8 cellular contexts compared by ENCODE assay signal in the genomic region with DNA sequence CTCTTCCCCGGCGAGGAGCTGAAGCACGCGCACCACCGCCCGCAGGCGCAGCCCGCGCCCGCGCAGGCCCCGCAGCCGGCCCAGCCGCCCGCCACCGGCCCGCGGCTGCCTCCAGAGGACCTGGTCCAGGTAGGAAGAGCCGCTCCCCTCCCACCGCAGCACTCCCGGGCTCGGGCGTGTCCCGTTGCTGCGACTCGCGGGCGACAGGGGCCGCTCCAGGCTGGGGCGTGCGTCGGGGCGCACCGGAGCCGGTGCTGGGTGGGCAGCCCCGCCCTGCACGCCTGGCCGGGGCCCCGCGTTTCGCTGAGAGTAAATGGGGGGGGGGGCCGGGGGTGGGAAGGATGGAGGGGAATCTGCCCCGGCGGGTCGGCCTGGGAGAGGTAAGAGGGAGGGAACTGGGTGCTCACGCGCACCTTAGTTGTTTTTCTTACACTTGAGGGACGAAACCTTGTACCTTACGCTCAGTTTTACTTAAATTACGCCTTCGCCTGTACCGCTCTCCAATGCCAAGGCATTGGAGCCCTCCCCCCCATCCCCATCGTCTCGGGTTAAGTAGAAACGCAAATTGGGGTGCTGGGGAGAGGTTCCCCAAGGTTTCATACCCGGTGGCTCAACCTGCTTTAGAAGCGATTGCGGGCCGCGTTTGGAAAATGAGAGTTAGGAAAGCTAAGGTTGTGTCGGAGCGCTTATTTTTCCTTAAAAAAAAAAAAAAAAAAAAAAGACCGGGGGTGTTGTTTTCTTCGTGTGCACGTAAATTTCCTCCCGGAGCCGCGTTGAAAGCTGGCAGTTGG. TPM values are rescaled to one million over a fixed set of nuclear protein-coding genes. Genes with fewer than 3 reads are reported as not detected.
A peak's percentile ranks its signal among the peaks of the same experiment; 100 is the strongest.
DNase-seq lines count a peak whose midpoint lies in the region; ATAC-seq, FAIRE-seq and TF ChIP-seq lines count a peak whose summit lies in the region.

No MANE protein-coding gene starts in this region.

- peak overlapping the region; percentile 73 for H3K4me2 ChIP-seq in DND-41 (ENCODE audit: insufficient read depth, low read length)

- H3K27ac Mint-ChIP-seq in T-cell, result no peak overlapping the region

- H2AFZ ChIP-seq in DND-41 (ENCODE audit: low read depth, low read length), result peak overlapping the region; percentile 96

- ATAC-seq in DND-41 (ENCODE audit: insufficient read depth, low read depth) (peak; percentile 27), GM19468 (IDR thresholded peaks at IDR 0.05; ENCODE audit: extremely low read depth, unreplicated experiment) (peak; percentile 13), HG03521 (IDR thresholded peaks at IDR 0.05; ENCODE audit: unreplicated experiment) (peak; percentile 28), T-cell (replicated peaks in 1 of 4) (peak; percentile 39 to 49 (median 44))

- H3K9me3 Mint-ChIP-seq in T-cell, result no peaks in the 10 kb centered on the region

- peaks cover 5% of the 10 kb centered on the region for H3K27me3 ChIP-seq in DND-41 (ENCODE audit: insufficient read depth, low read length, poor library complexity)

- H3K9me3 ChIP-seq in DND-41 (ENCODE audit: insufficient read depth, low read length, severe bottlenecking) (no peaks in the 10 kb centered on the region), kidney (ENCODE audit: control insufficient read depth in 1 of 2, low read length in 2 of 2) (no peaks in the 10 kb centered on the region)

- H3K27me3 Mint-ChIP-seq in T-cell, result peaks cover 16 to 37% of the 10 kb centered on the region in 2 donors

- no peaks in the 10 kb centered on the region for H3K36me3 ChIP-seq in DND-41 (ENCODE audit: insufficient read depth, low read length)
- peaks cover 0 to 4% of the 10 kb centered on the region in 2 donors for H3K36me3 ChIP-seq in kidney (ENCODE audit: control insufficient read depth in 1 of 2, insufficient read depth in 2 of 2, low read length in 2 of 2)

- H3K4me3 Mint-ChIP-seq in T-cell, result peak overlapping the region; percentile 72 to 82 (median 75)

- no peak overlapping the region; the same call in 1 of the 2 replicates for H3K27ac ChIP-seq in DND-41 (ENCODE audit: low read length)
- peak overlapping the region; percentile 9 to 81 for H3K27ac ChIP-seq in kidney (ENCODE audit: low read depth in 2 of 2, low read length in 2 of 2)

- H3K9ac ChIP-seq in DND-41 (ENCODE audit: low read depth, low read length) (peak overlapping the region; percentile 79), kidney (ENCODE audit: low read length in 2 of 2) (peak overlapping the region in 1 of 2 donors; percentile 57)

- CTCF ChIA-PET in T-cell (lab: Charles Lee), result interaction anchor here (0.6 to 0.7 kb wide), 5 partner anchors 12 to 1228 kb away, joined by 3 to 8 read pairs (median 4); no protein-coding TSS in a partner anchor

- H3K4me1 ChIP-seq in DND-41 (ENCODE audit: insufficient read depth, low read length), result peaks cover 32% of the 10 kb centered on the region
- peaks cover 0 to 7% of the 10 kb centered on the region in 2 donors for H3K4me1 ChIP-seq in kidney (ENCODE audit: control insufficient read depth in 1 of 2, insufficient read depth in 1 of 2, low read depth in 1 of 2, low read length in 2 of 2)

- H4K20me1 ChIP-seq in DND-41 (ENCODE audit: insufficient read depth, low read length), result no peaks in the 10 kb centered on the region

- POLR2A ChIA-PET in T-cell (lab: Charles Lee), result interaction anchor here in 1 of 2 donors (0.7 kb wide), 1 partner anchor 688 kb away, joined by 9 read pairs; no protein-coding TSS in a partner anchor

- in situ Hi-C loops in T47D (cut with HindIII; ENCODE audit: low pct_unique_long_range_greater_than_20kb, low sequenced_read_pairs), result no loop called here

- no peaks in the 10 kb centered on the region for H3K79me2 ChIP-seq in DND-41 (ENCODE audit: insufficient read depth, low read length)

- H3K36me3 Mint-ChIP-seq in T-cell, result peaks cover 4% of the 10 kb centered on the region

- peak; percentile 44 for TF ChIP-seq CTCF in DND-41 (IDR thresholded peaks at IDR 0.05; ENCODE audit: borderline replicate concordance, extremely low read depth, low read length, poor library complexity, severe bottlenecking)
- TF ChIP-seq CTCF in kidney (IDR thresholded peaks at IDR 0.05; ENCODE audit: borderline replicate concordance, extremely low read depth, insufficient read depth), result peak; percentile 45

- DNase-seq in DND-41 (peak; percentile 54), T-cell (peak in 31 of 34 experiments; percentile 5 to 53 (median 25)), T47D (ENCODE audit: low read depth in 1 of 2, low spot score in 1 of 2) (peak; percentile 57 to 77), kidney (peak; percentile 93), mesenteric fat pad (ENCODE audit: low spot score) (no peak)
- DNase-seq in stimulated activated CD4-positive, alpha-beta T cell treated with anti-CD3 and anti-CD28 coated beads, Interleukin-4, amount 100 ng/mL, for 24 hours, result peak; percentile 38

- peaks cover 19 to 27% (median 24%) of the 10 kb centered on the region in 3 donors for H3K4me1 Mint-ChIP-seq in T-cell

- H3K4me3 ChIP-seq in DND-41 (ENCODE audit: low read depth in 1 of 2, low read length in 2 of 2), result peak overlapping the region; percentile 55 to 89; a peak in 3 of 4 replicates
- H3K4me3 ChIP-seq in kidney (ENCODE audit: low read length in 2 of 2), result peak overlapping the region; percentile 85 to 86

- no peak for FAIRE-seq in kidney (lab: Jason Lieb, UNC)

- intact Hi-C loops in kidney (cut with DNase I), result no loop called here

RNA-seq across cellular contexts. Expression of gene KLF5, which starts 0.8 kb away (rescaled TPM):
- total RNA-seq in T-cell, result 1 to 10 TPM; 2.5 to 6.2 (median 4.3) TPM
- total RNA-seq in kidney, result 52.7 TPM
- 4.4 TPM for polyA plus RNA-seq in kidney (ENCODE audit: insufficient read depth, low read depth, low replicate concordance)
- total RNA-seq in mesenteric fat pad, result 1.2 TPM
